In genomic region chr18:36175481-36175880, GRCh38 we compare ENCODE assay signal across 1 cellular context.
TF ChIP-seq lines count a peak whose summit lies in the region.

No MANE protein-coding gene starts in this region.

TF ChIP-seq in SK-N-SH, 30 proteins besides CTCF, POLR2A, EP300 and RAD21:
- TF ChIP-seq RCOR1 (IDR thresholded peaks at IDR 0.05; ENCODE audit: low read length) (no peak), RXRA (IDR thresholded peaks at IDR 0.05; ENCODE audit: borderline replicate concordance, low read depth) (no peak), SIN3A (IDR thresholded peaks at IDR 0.05; ENCODE audit: borderline replicate concordance, low read depth, low read length) (no peak), SMC3 (IDR thresholded peaks at IDR 0.05; ENCODE audit: low read depth, low read length) (no peak), IRF3 (IDR thresholded peaks at IDR 0.05; ENCODE audit: low read depth, low read length) (no peak), USF2 (IDR thresholded peaks at IDR 0.05; ENCODE audit: borderline replicate concordance, low read depth, low read length) (no peak), POLR2AphosphoS5 (IDR thresholded peaks at IDR 0.05; ENCODE audit: low read depth, low read length) (no peak), EZH2phosphoT487 (IDR thresholded peaks at IDR 0.05; ENCODE audit: borderline replicate concordance, low read depth) (no peak), TAF1 (IDR thresholded peaks at IDR 0.05; ENCODE audit: borderline replicate concordance, low read depth, low read length) (no peak), RFX5 (IDR thresholded peaks at IDR 0.05; ENCODE audit: low read length) (no peak), NFIC (IDR thresholded peaks at IDR 0.05; ENCODE audit: borderline replicate concordance) (no peak), GABPA (IDR thresholded peaks at IDR 0.05; ENCODE audit: low read depth) (no peak), ZBTB33 (IDR thresholded peaks at IDR 0.05; ENCODE audit: borderline replicate concordance, low read depth) (no peak), TCF12 (IDR thresholded peaks at IDR 0.05) (no peak)
